In genomic region chr20:9019833-9020232, GRCh38 we compare ENCODE assay signal across 22 cellular contexts. TPM values are rescaled to one million over a fixed set of nuclear protein-coding genes. Genes with fewer than 3 reads are reported as not detected.
DNase-seq lines count a peak whose midpoint lies in the region; ATAC-seq and TF ChIP-seq lines count a peak whose summit lies in the region.
"Had no signal": no experiment of that assay in that cellular context is flagged by ENCODE, and none has a peak within 500 bp of the region (broad histone marks: within the 10 kb centered on the region; RNA-seq: fewer than 3 reads in every experiment).

No MANE protein-coding gene starts in this region.

- TF ChIP-seq POLR2A in IMR-90 (IDR thresholded peaks at IDR 0.05; ENCODE audit: low read depth, low read length): no peak
- no peak for TF ChIP-seq POLR2A in thyroid gland (IDR thresholded peaks at IDR 0.05)

- H4K5ac ChIP-seq in IMR-90 (ENCODE audit: low read depth, low read length): peak overlapping the region; percentile 50; the same call in 1 of the 2 replicates

- peak overlapping the region; percentile 33; the same call in 1 of the 2 replicates for H3K4ac ChIP-seq in IMR-90 (ENCODE audit: low read depth, low read length)

- H3K56ac ChIP-seq in IMR-90 (ENCODE audit: extremely low read depth, insufficient read depth, low read length): no peak overlapping the region

- H4K8ac ChIP-seq in IMR-90 (ENCODE audit: low read depth in 2 of 2, low read length in 2 of 2): peak overlapping the region; percentile 38; a peak in 2 of 4 replicates

- in situ Hi-C loops in IMR-90 (cut with MboI; ENCODE audit: low sequenced_read_pairs): no loop called here

- H3K27me3 Mint-ChIP-seq in WTC11 (ENCODE audit: low read depth): no peaks in the 10 kb centered on the region; the same call in 1 of the 2 replicates
- H3K27me3 Mint-ChIP-seq: CD4-positive, CD25-positive, alpha-beta regulatory T cell had no signal

- H2AFZ ChIP-seq in IMR-90 (replicated peaks; ENCODE audit: low read length, poor library complexity): no peak overlapping the region

- no peak overlapping the region for H2BK5ac ChIP-seq in IMR-90 (ENCODE audit: low read depth, low read length, poor library complexity, severe bottlenecking)

- H2BK15ac ChIP-seq in IMR-90 (ENCODE audit: low read depth, low read length): no peak overlapping the region

- no peak overlapping the region for H3K9ac ChIP-seq in IMR-90 (ENCODE audit: low read depth, low read length)
- H3K9ac ChIP-seq: KMS-11 had no signal

- dilution Hi-C loops in IMR-90 (cut with HindIII; ENCODE audit: low sequenced_read_pairs, unreplicated experiment): no loop called here

- no peak overlapping the region for H3K4me3 ChIP-seq in IMR-90 (ENCODE audit: insufficient read depth, low read depth, low read length)
- H3K4me3 ChIP-seq in thyroid gland (replicated peaks in 1 of 3): no peak overlapping the region

- POLR2A ChIA-PET in IMR-90 (lab: Charles Lee; ENCODE audit: unreplicated experiment) (interaction anchor here (0.7 kb wide), 1 partner anchor 51 kb away, joined by 14 read pairs; no protein-coding TSS in a partner anchor), WTC11 (lab: Charles Lee) (interaction anchor here (0.7 kb wide), 2 partner anchors 61 to 180 kb away, joined by 4 to 5 read pairs; no protein-coding TSS in a partner anchor)

- H3K27me3 ChIP-seq in IMR-90 (ENCODE audit: control insufficient read depth, insufficient read depth, low read length) (no peaks in the 10 kb centered on the region), thyroid gland (no peaks in the 10 kb centered on the region)

- no peak overlapping the region for H3K23ac ChIP-seq in IMR-90 (ENCODE audit: low read depth, low read length)

- no peak overlapping the region; the same call in 1 of the 2 replicates for H3K14ac ChIP-seq in IMR-90 (replicated peaks; ENCODE audit: low read depth, low read length)

- H3K4me1 ChIP-seq in IMR-90 (ENCODE audit: control insufficient read depth, insufficient read depth, low read length): peaks cover 7% of the 10 kb centered on the region; the same call in 1 of the 2 replicates
- no peaks in the 10 kb centered on the region for H3K4me1 ChIP-seq in thyroid gland

- 0 out of 2 replicates have a peak overlapping the region, but pooled peaks have one; percentile 38 for H4K91ac ChIP-seq in IMR-90 (ENCODE audit: insufficient read depth, low read depth, low read length)

- TF ChIP-seq CTCF in IMR-90 (conservative IDR thresholded peaks at IDR 0.05; ENCODE audit: low read depth, low read length) (no peak), WTC11 (IDR thresholded peaks at IDR 0.05) (no peak), thyroid gland (IDR thresholded peaks at IDR 0.05) (no peak)

- DNase-seq in IMR-90: no peak
- no peak for DNase-seq in WTC11 (ENCODE audit: low spot score)
- DNase-seq in thyroid gland: no peak
- no peak for DNase-seq in T-helper 2 cell
- DNase-seq: ACHN; CD4-positive, CD25-positive, alpha-beta regulatory T cell; COR-L47; GDM1; H7; NCI-H1048; NCI-H1436; NCI-H1930; NCI-H226; NCI-H524; PC-3; RPMI8226; SIG-M5; T-helper 1 cell had no signal

- BruUV-seq in IMR-90 (replicated peaks; lab: Mats Ljungman, UMichigan): no TSS peak

- peaks cover 71% of the 10 kb centered on the region for H3K4me1 Mint-ChIP-seq in WTC11
- H3K4me1 Mint-ChIP-seq: CD4-positive, CD25-positive, alpha-beta regulatory T cell had no signal

- H3K4me3 Mint-ChIP-seq in WTC11: no peak overlapping the region
- H3K4me3 Mint-ChIP-seq: CD4-positive, CD25-positive, alpha-beta regulatory T cell had no signal

- 0 out of 2 replicates have a peak overlapping the region, but pooled peaks have one; percentile 64 for H2BK20ac ChIP-seq in IMR-90 (ENCODE audit: low read depth, low read length)

- H3K9me1 ChIP-seq in IMR-90 (ENCODE audit: insufficient read depth, low read length): peaks cover 6% of the 10 kb centered on the region

- TF ChIP-seq RAD21 in IMR-90 (IDR thresholded peaks at IDR 0.05; ENCODE audit: low read length): no peak

- intact Hi-C loops in IMR-90 (cut with micrococcal nuclease) (loop anchor here (5.0 kb wide), 1 partner anchor 47 kb away; the partner anchor contains the start of gene PLCB4), thyroid gland (cut with DNase I) (no loop called here)

- H3K9me3 Mint-ChIP-seq in WTC11: peaks cover 8% of the 10 kb centered on the region

- H3K4me2 ChIP-seq in IMR-90 (ENCODE audit: low read depth, low read length): no peak overlapping the region
- H3K4me2 ChIP-seq: KMS-11 had no signal

- H3K27ac ChIP-seq in IMR-90 (ENCODE audit: insufficient read depth, low read length): no peak overlapping the region
- H3K27ac ChIP-seq in thyroid gland: no peak overlapping the region
- H3K27ac ChIP-seq: KMS-11 had no signal

- 0 out of 2 replicates have a peak overlapping the region, but pooled peaks have one; percentile 63 for H2BK120ac ChIP-seq in IMR-90 (ENCODE audit: low read depth, low read length)

- no peak overlapping the region for H2AK5ac ChIP-seq in IMR-90 (ENCODE audit: low read depth, low read length)

- H3K79me1 ChIP-seq in IMR-90 (ENCODE audit: low read depth in 1 of 2, low read length in 2 of 2): no peaks in the 10 kb centered on the region

- H3K9me3 ChIP-seq in IMR-90 (ENCODE audit: control insufficient read depth, insufficient read depth, low read length) (no peaks in the 10 kb centered on the region), thyroid gland (no peaks in the 10 kb centered on the region)

- H3K36me3 ChIP-seq in IMR-90 (ENCODE audit: control insufficient read depth, insufficient read depth, low read length): no peaks in the 10 kb centered on the region
- no peaks in the 10 kb centered on the region for H3K36me3 ChIP-seq in thyroid gland

- no peaks in the 10 kb centered on the region for H4K20me1 ChIP-seq in IMR-90 (ENCODE audit: insufficient read depth, low read length)

- CTCF ChIA-PET in IMR-90 (lab: Yijun Ruan, JAX): interaction anchor here (0.6 kb wide), 1 partner anchor 35 kb away, joined by 3 read pairs; no protein-coding TSS in a partner anchor
- CTCF ChIA-PET in WTC11 (lab: Charles Lee): no interaction called here

- H3K18ac ChIP-seq in IMR-90 (ENCODE audit: low read depth, low read length): peak overlapping the region; percentile 60; the same call in 1 of the 2 replicates

- ATAC-seq in GM19328 (IDR thresholded peaks at IDR 0.05; ENCODE audit: unreplicated experiment) (peak; percentile 72), IMR-90 (ENCODE audit: low read depth) (no peak), WTC11 (no peak), HG02970 (IDR thresholded peaks at IDR 0.05; ENCODE audit: low FRiP score, unreplicated experiment) (no peak), HG03139 (IDR thresholded peaks at IDR 0.05; ENCODE audit: unreplicated experiment) (no peak)
- ATAC-seq: PC-3 had no signal

- H3K36me3 Mint-ChIP-seq in WTC11: peaks cover 4% of the 10 kb centered on the region
- H3K36me3 Mint-ChIP-seq: CD4-positive, CD25-positive, alpha-beta regulatory T cell had no signal

- no peak overlapping the region for H2AK9ac ChIP-seq in IMR-90 (replicated peaks; ENCODE audit: low read depth, low read length, poor library complexity)

- H3K27ac Mint-ChIP-seq in WTC11: peak overlapping the region; percentile 73
- H3K27ac Mint-ChIP-seq: CD4-positive, CD25-positive, alpha-beta regulatory T cell had no signal

TF ChIP-seq in IMR-90, 13 proteins besides CTCF, POLR2A, EP300 and RAD21:
- TF ChIP-seq ELK1 (IDR thresholded peaks at IDR 0.05; ENCODE audit: borderline replicate concordance, low read depth, low read length) (no peak), FOS (IDR thresholded peaks at IDR 0.05; ENCODE audit: low read depth, low read length) (no peak), BHLHE40 (IDR thresholded peaks at IDR 0.05; ENCODE audit: low read depth, low read length) (no peak), CEBPB (IDR thresholded peaks at IDR 0.05; ENCODE audit: low read depth, low read length) (no peak), CHD1 (IDR thresholded peaks at IDR 0.05; ENCODE audit: low read depth, low read length) (no peak)

TF ChIP-seq in WTC11, 78 proteins besides CTCF, POLR2A, EP300 and RAD21:
- TF ChIP-seq NR3C1 (CRISPR knock-in tag; conservative IDR thresholded peaks at IDR 0.05; ENCODE audit: low read depth): no peak

RNA-seq across cellular contexts. Expression of gene PLCB4, which starts 49.1 kb away (rescaled TPM):
- total RNA-seq in IMR-90 (2012; rRNA removed) (24.0 and 28.3 TPM in 2 replicates), WTC11 (2021) (11.9 to 14.3 TPM (median 12.6 TPM) in 3 replicates), thyroid gland (10 to 100 TPM; 50.9 to 77.9 (median 67.9) TPM)
- 9.1 and 12.5 TPM in 2 replicates for polyA plus RNA-seq in IMR-90 (2012; rRNA removed)
- polyA plus RNA-seq in IMR-90 (2012; cell fraction: cytosol; rRNA removed): 1.9 and 2.7 TPM in 2 replicates
- 3.8 and 32.9 TPM in 2 replicates for polyA plus RNA-seq in IMR-90 (2012; cell fraction: nucleus; rRNA removed; ENCODE audit: low replicate concordance)
- polyA plus RNA-seq: CD4-positive, CD25-positive, alpha-beta regulatory T cell had no signal
